9 cellular contexts compared by ENCODE assay signal in genomic region chr6:3612341-3613041, GRCh38.
DNase-seq lines count a peak whose midpoint lies in the region; ATAC-seq and TF ChIP-seq lines count a peak whose summit lies in the region.
"Had no signal": no experiment of that assay in that cellular context is flagged by ENCODE, and none has a peak within 500 bp of the region (broad histone marks: within the 10 kb centered on the region; RNA-seq: fewer than 3 reads in every experiment).

No MANE protein-coding gene starts in this region.

- no peak overlapping the region for H3K4me3 Mint-ChIP-seq in stimulated activated naive CD8-positive, alpha-beta T cell treated with anti-CD3 and anti-CD28 coated beads, Interleukin-15, amount 100 ng/mL, for 72 hours
- H3K4me3 Mint-ChIP-seq in glutamatergic neuron (ENCODE audit: unreplicated experiment): no peak overlapping the region
- H3K4me3 Mint-ChIP-seq: activated B cell treated with CpG ODN at 0.5 μM for 24 hours had no signal

- H3K36me3 Mint-ChIP-seq in glutamatergic neuron (ENCODE audit: unreplicated experiment): no peaks in the 10 kb centered on the region

- no peak overlapping the region for H3K27ac Mint-ChIP-seq in stimulated activated naive CD8-positive, alpha-beta T cell treated with anti-CD3 and anti-CD28 coated beads, Interleukin-15, amount 100 ng/mL, for 72 hours
- H3K27ac Mint-ChIP-seq in glutamatergic neuron (ENCODE audit: unreplicated experiment): no peak overlapping the region
- H3K27ac Mint-ChIP-seq: activated B cell treated with CpG ODN at 0.5 μM for 24 hours had no signal

- H3K27me3 Mint-ChIP-seq in stimulated activated naive CD8-positive, alpha-beta T cell treated with anti-CD3 and anti-CD28 coated beads, Interleukin-15, amount 100 ng/mL, for 72 hours: no peaks in the 10 kb centered on the region
- H3K27me3 Mint-ChIP-seq in glutamatergic neuron (ENCODE audit: unreplicated experiment): peaks cover 2% of the 10 kb centered on the region

- ATAC-seq in stimulated activated naive CD8-positive, alpha-beta T cell treated with anti-CD3 and anti-CD28 coated beads, Interleukin-15, amount 100 ng/mL, for 72 hours: no peak

- DNase-seq in 8988T (peak; percentile 40), HT1080 (ENCODE audit: low read depth) (peak; percentile 87), RPMI8226 (peak; percentile 52), fibroblast of the conjunctiva (ENCODE audit: low read depth) (peak; percentile 66), GF-D8 (lab: John Stamatoyannopoulos, UW) (no peak), glutamatergic neuron (no peak), putamen (ENCODE audit: low spot score) (no peak)
- no peak for DNase-seq in stimulated activated naive CD8-positive, alpha-beta T cell treated with anti-CD3 and anti-CD28 coated beads, Interleukin-15, amount 100 ng/mL, for 72 hours
- DNase-seq: activated B cell treated with CpG ODN at 0.5 μM for 24 hours had no signal

- H3K9me3 Mint-ChIP-seq in stimulated activated naive CD8-positive, alpha-beta T cell treated with anti-CD3 and anti-CD28 coated beads, Interleukin-15, amount 100 ng/mL, for 72 hours: no peaks in the 10 kb centered on the region
- peaks cover 7% of the 10 kb centered on the region for H3K9me3 Mint-ChIP-seq in glutamatergic neuron (ENCODE audit: unreplicated experiment)
- H3K9me3 Mint-ChIP-seq: activated B cell treated with CpG ODN at 0.5 μM for 24 hours had no signal

- TF ChIP-seq CTCF in glutamatergic neuron (IDR thresholded peaks at IDR 0.05; ENCODE audit: partially characterized antibody, unreplicated experiment): no peak

- H3K4me1 Mint-ChIP-seq in stimulated activated naive CD8-positive, alpha-beta T cell treated with anti-CD3 and anti-CD28 coated beads, Interleukin-15, amount 100 ng/mL, for 72 hours: no peaks in the 10 kb centered on the region
- no peaks in the 10 kb centered on the region for H3K4me1 Mint-ChIP-seq in glutamatergic neuron (ENCODE audit: low read depth, unreplicated experiment)
- H3K4me1 Mint-ChIP-seq: activated B cell treated with CpG ODN at 0.5 μM for 24 hours had no signal

Comparison
In these comparisons a context has a peak if more than half of its experiments do, and no peak if none do; other contexts are left out.
1. DNase-seq: peak in 8988T (single experiment), HT1080 (single experiment), RPMI8226 (single experiment) and fibroblast of the conjunctiva (single experiment); none in GF-D8 (single experiment), stimulated activated naive CD8-positive, alpha-beta T cell treated with anti-CD3 and anti-CD28 coated beads, Interleukin-15, amount 100 ng/mL, for 72 hours (0 of 2), glutamatergic neuron (single experiment) and putamen (single experiment).